Comparison of ENCODE assay signal across 16 cellular contexts in genomic region chr10:94430705-94431104, GRCh38.
"Had no signal": no experiment of that assay in that cellular context is flagged by ENCODE, and none has a peak within 500 bp of the region (broad histone marks: within the 10 kb centered on the region; RNA-seq: fewer than 3 reads in every experiment).

No MANE protein-coding gene starts in this region.

- H3K4me3 ChIP-seq: heart left ventricle, left lung, testis, upper lobe of right lung had no signal

- H3K27ac ChIP-seq: epithelial cell of prostate, foreskin keratinocyte, left lung, testis, upper lobe of right lung had no signal

- DNase-seq: activated CD4-positive, alpha-beta memory T cell treated with anti-CD3 and anti-CD28 coated beads for 36 hours; activated naive CD8-positive, alpha-beta T cell treated with anti-CD3 and anti-CD28 coated beads, Interleukin-2, amount 10 ng/mL, durations not matched to agents 7 days and 5 days; activated T-cell treated with anti-CD3 and anti-CD28 coated beads, Interleukin-2, amount 50 U/mL, for 72 hours; caudate nucleus; cortex of kidney; effector memory CD4-positive, alpha-beta T cell; foreskin keratinocyte; heart left ventricle; left lung; mesenchymal stem cell; stimulated activated CD4-positive, alpha-beta T cell treated with anti-CD3 and anti-CD28 coated beads, Interleukin-15, amount 100 ng/mL, for 24 hours; stimulated activated CD4-positive, alpha-beta T cell treated with anti-CD3 and anti-CD28 coated beads, Interleukin-4, amount 100 ng/mL, for 24 hours; SW 1271; testis; upper lobe of right lung had no signal

- H3K9me3 ChIP-seq: testis had no signal

- H3K4me1 ChIP-seq: foreskin keratinocyte, left lung, testis had no signal

- H3K27me3 ChIP-seq: foreskin keratinocyte, heart left ventricle, left lung, testis, upper lobe of right lung had no signal

- ATAC-seq: activated T-cell treated with anti-CD3 and anti-CD28 coated beads, Interleukin-2, amount 50 U/mL, for 72 hours; foreskin keratinocyte; heart left ventricle; left lung; upper lobe of right lung had no signal

- H3K36me3 ChIP-seq: heart left ventricle, left lung, upper lobe of right lung had no signal
